9 cellular contexts compared by ENCODE assay signal in genomic region chr4:37976513-37976912, GRCh38. TPM values are rescaled to one million over a fixed set of nuclear protein-coding genes. Genes with fewer than 3 reads are reported as not detected.
DNase-seq lines count a peak whose midpoint lies in the region; ATAC-seq, FAIRE-seq and TF ChIP-seq lines count a peak whose summit lies in the region.
"Had no signal": no experiment of that assay in that cellular context is flagged by ENCODE, and none has a peak within 500 bp of the region (broad histone marks: within the 10 kb centered on the region; RNA-seq: fewer than 3 reads in every experiment).

No MANE protein-coding gene starts in this region.

- H3K4me3 ChIP-seq in astrocyte of the spinal cord (ENCODE audit: low read depth, low read length) (peak overlapping the region; percentile 32), thymus (ENCODE audit: low read length) (peak overlapping the region; percentile 95)

- intact Hi-C loops in left colon (cut with DNase I, micrococcal nuclease): loop anchor here in 1 of 2 donors (10.0 kb wide), 2 partner anchors 58 to 172 kb away; no protein-coding TSS in a partner anchor

- ATAC-seq in left colon (peak; percentile 76), HG03196 (IDR thresholded peaks at IDR 0.05; ENCODE audit: unreplicated experiment) (no peak)

- no peaks in the 10 kb centered on the region for H3K9me3 Mint-ChIP-seq in T-helper 2 cell treated with Interferon-gamma antibody and Interleukin-4, amounts not matched to agents 5 μg/mL and 100 μg/mL, for 36 hours

- peaks cover 2% of the 10 kb centered on the region for H3K36me3 Mint-ChIP-seq in T-helper 2 cell treated with Interferon-gamma antibody and Interleukin-4, amounts not matched to agents 5 μg/mL and 100 μg/mL, for 36 hours (ENCODE audit: low read depth)

- H3K27me3 ChIP-seq in thymus (ENCODE audit: control insufficient read depth, insufficient read depth): no peaks in the 10 kb centered on the region

- in situ Hi-C loops in astrocyte of the spinal cord (cut with HindIII; ENCODE audit: low sequenced_read_pairs): no loop called here

- no peak overlapping the region for H3K27ac Mint-ChIP-seq in T-helper 2 cell treated with Interferon-gamma antibody and Interleukin-4, amounts not matched to agents 5 μg/mL and 100 μg/mL, for 36 hours

- peak overlapping the region; percentile 67 for H3K4me3 Mint-ChIP-seq in T-helper 2 cell treated with Interferon-gamma antibody and Interleukin-4, amounts not matched to agents 5 μg/mL and 100 μg/mL, for 36 hours

- no peak overlapping the region for H3K27ac ChIP-seq in thymus (ENCODE audit: low read depth)

- peaks cover 10% of the 10 kb centered on the region for H3K4me1 ChIP-seq in thymus (ENCODE audit: control insufficient read depth, insufficient read depth, low read length)

- no peaks in the 10 kb centered on the region for H3K27me3 Mint-ChIP-seq in T-helper 2 cell treated with Interferon-gamma antibody and Interleukin-4, amounts not matched to agents 5 μg/mL and 100 μg/mL, for 36 hours (ENCODE audit: low read depth)

- H3K4me1 Mint-ChIP-seq in T-helper 2 cell treated with Interferon-gamma antibody and Interleukin-4, amounts not matched to agents 5 μg/mL and 100 μg/mL, for 36 hours (ENCODE audit: low read depth): peaks cover 25% of the 10 kb centered on the region

- FAIRE-seq in GM19239 (lab: Jason Lieb, UNC): no peak

- DNase-seq in T-helper 2 cell treated with Interferon-gamma antibody and Interleukin-4, amounts not matched to agents 5 μg/mL and 100 μg/mL, for 36 hours (ENCODE audit: low spot score): no peak
- DNase-seq in T-helper 2 cell (no peak), astrocyte of the spinal cord (ENCODE audit: low read depth, low spot score) (peak; percentile 21), left colon (no peak), GM19239 (ENCODE audit: insufficient read length, low spot score) (no peak), NCI-H128 (lab: John Stamatoyannopoulos, UW; ENCODE audit: unreplicated experiment) (no peak)

- no peaks in the 10 kb centered on the region for H3K9me3 ChIP-seq in thymus (ENCODE audit: control insufficient read depth)

- no peaks in the 10 kb centered on the region for H3K36me3 ChIP-seq in thymus (ENCODE audit: control insufficient read depth, insufficient read depth)

- no peak for TF ChIP-seq CTCF in astrocyte of the spinal cord (IDR thresholded peaks at IDR 0.05; ENCODE audit: low read depth, low read length)

- WGBS in thymus: 46% methylated on average over 3 of the region's 3 CpGs

RNA-seq across cellular contexts. Expression of gene PTTG2, which starts 16.3 kb away (rescaled TPM):
- under 1 TPM; 0.46 to 0.67 TPM for total RNA-seq in left colon
- 0.71 TPM for polyA plus RNA-seq in thymus
- total RNA-seq: Daoy had no signal
